ENCODE assay signal across 8 cellular contexts in genomic region chr5:139668924-139669680, GRCh38. TPM values are rescaled to one million over a fixed set of nuclear protein-coding genes. Genes with fewer than 3 reads are reported as not detected.
A peak's percentile ranks its signal among the peaks of the same experiment; 100 is the strongest.
DNase-seq lines count a peak whose midpoint lies in the region; ATAC-seq and TF ChIP-seq lines count a peak whose summit lies in the region.

No MANE protein-coding gene starts in this region.

- DNase-seq in AG10803 (ENCODE audit: low read depth) (no peak), HFF-Myc (ENCODE audit: extremely low read depth, low read depth) (no peak), MCF 10A (ENCODE audit: unreplicated experiment) (no peak), naive B cell (no peak), SHP77 (lab: John Stamatoyannopoulos, UW) (no peak)

- H3K4me1 Mint-ChIP-seq in MCF 10A (ENCODE audit: insufficient read depth, unreplicated experiment) (peaks cover 19% of the 10 kb centered on the region), naive B cell (peaks cover 72 to 98% (median 92%) of the 10 kb centered on the region in 3 donors)

- ATAC-seq in naive B cell (ENCODE audit: low read depth in 2 of 2) (no peak), GM18873 (IDR thresholded peaks at IDR 0.05; ENCODE audit: low FRiP score, unreplicated experiment) (no peak), GM21447 (IDR thresholded peaks at IDR 0.05; ENCODE audit: unreplicated experiment) (no peak), GM18517 (IDR thresholded peaks at IDR 0.05; ENCODE audit: unreplicated experiment) (no peak)

- no peak for TF ChIP-seq CTCF in AG10803 (conservative IDR thresholded peaks at IDR 0.05; ENCODE audit: low read length)
- TF ChIP-seq CTCF in HFF-Myc (IDR thresholded peaks at IDR 0.05; ENCODE audit: low read depth, low read length, missing control alignments) = no peak
- no peak for TF ChIP-seq CTCF in MCF 10A (IDR thresholded peaks at IDR 0.05; ENCODE audit: unreplicated experiment)

- no TSS peak for BruUV-seq in MCF 10A (replicated peaks; lab: Mats Ljungman, UMichigan)

- H3K9me3 Mint-ChIP-seq in MCF 10A (ENCODE audit: unreplicated experiment) = no peaks in the 10 kb centered on the region
- H3K9me3 Mint-ChIP-seq in naive B cell = no peaks in the 10 kb centered on the region

- POLR2A ChIA-PET in MCF 10A (lab: Yijun Ruan, JAX) = interaction anchor here (0.6 to 5.5 kb wide), 7 partner anchors 9 to 69 kb away, joined by 3 to 27 read pairs (median 4); no protein-coding TSS in a partner anchor

- CTCF ChIA-PET in MCF 10A (lab: Yijun Ruan, JAX) = interaction anchor here (1.4 to 8.1 kb wide), 4 partner anchors 19 to 35 kb away, joined by 3 to 67 read pairs (median 10); no protein-coding TSS in a partner anchor

- H3K4me3 ChIP-seq in AG10803 (ENCODE audit: low read length) = peak overlapping the region; percentile 53
- H3K4me3 ChIP-seq in HFF-Myc (replicated peaks; ENCODE audit: low read depth, low read length) = peak overlapping the region; percentile 31; the same call in 1 of the 2 replicates

- H3K4me3 Mint-ChIP-seq in MCF 10A (ENCODE audit: unreplicated experiment) (peak overlapping the region; percentile 67), naive B cell (peak overlapping the region; percentile 74 to 94 (median 88))

- H3K27ac Mint-ChIP-seq in MCF 10A (ENCODE audit: low read depth, unreplicated experiment) (peak overlapping the region; percentile 93), naive B cell (peak overlapping the region; percentile 90 to 99 (median 96))

- H3K36me3 Mint-ChIP-seq in MCF 10A (ENCODE audit: insufficient read depth, unreplicated experiment) = peaks cover 3% of the 10 kb centered on the region
- no peaks in the 10 kb centered on the region for H3K36me3 Mint-ChIP-seq in naive B cell

- intact Hi-C loops in MCF 10A (cut with micrococcal nuclease) = loop anchor here (1.0 kb wide), 1 partner anchor 17 kb away; no protein-coding TSS in a partner anchor

- H3K27me3 Mint-ChIP-seq in MCF 10A (ENCODE audit: insufficient read depth, unreplicated experiment) (no peaks in the 10 kb centered on the region), naive B cell (no peaks in the 10 kb centered on the region)

RNA-seq across cellular contexts. Expression of gene CXXC5, which starts 21.0 kb away (rescaled TPM):
- total RNA-seq in MCF 10A (2022) = 7.8 and 10.9 TPM in 2 replicates
- polyA plus RNA-seq in naive B cell (ENCODE audit: low read depth in 6 of 6) = 100 to 1,000 TPM; 351 to 547 (median 399) TPM
